In genomic region chr2:9781252-9781651, GRCh38 we compare ENCODE assay signal across 2 cellular contexts.
TF ChIP-seq lines count a peak whose summit lies in the region.

No MANE protein-coding gene starts in this region.

TF ChIP-seq in SK-N-SH treated with all-trans-retinoic acid at 6 μM for 48 hours, 23 proteins besides CTCF, POLR2A, EP300 and RAD21 (continued from another document):
- TF ChIP-seq, protein P1, sequence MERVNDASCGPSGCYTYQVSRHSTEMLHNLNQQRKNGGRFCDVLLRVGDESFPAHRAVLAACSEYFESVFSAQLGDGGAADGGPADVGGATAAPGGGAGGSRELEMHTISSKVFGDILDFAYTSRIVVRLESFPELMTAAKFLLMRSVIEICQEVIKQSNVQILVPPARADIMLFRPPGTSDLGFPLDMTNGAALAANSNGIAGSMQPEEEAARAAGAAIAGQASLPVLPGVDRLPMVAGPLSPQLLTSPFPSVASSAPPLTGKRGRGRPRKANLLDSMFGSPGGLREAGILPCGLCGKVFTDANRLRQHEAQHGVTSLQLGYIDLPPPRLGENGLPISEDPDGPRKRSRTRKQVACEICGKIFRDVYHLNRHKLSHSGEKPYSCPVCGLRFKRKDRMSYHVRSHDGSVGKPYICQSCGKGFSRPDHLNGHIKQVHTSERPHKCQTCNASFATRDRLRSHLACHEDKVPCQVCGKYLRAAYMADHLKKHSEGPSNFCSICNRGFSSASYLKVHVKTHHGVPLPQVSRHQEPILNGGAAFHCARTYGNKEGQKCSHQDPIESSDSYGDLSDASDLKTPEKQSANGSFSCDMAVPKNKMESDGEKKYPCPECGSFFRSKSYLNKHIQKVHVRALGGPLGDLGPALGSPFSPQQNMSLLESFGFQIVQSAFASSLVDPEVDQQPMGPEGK (CRISPR knock-in tag; IDR thresholded peaks at IDR 0.05; ENCODE audit: borderline replicate concordance), result no peak
- TF ChIP-seq CSRNP3 (CRISPR knock-in tag; IDR thresholded peaks at IDR 0.05), result no peak
- no peak for TF ChIP-seq BACH2 (CRISPR knock-in tag; IDR thresholded peaks at IDR 0.05; ENCODE audit: borderline replicate concordance)
- no peak for TF ChIP-seq ZFP30 (CRISPR knock-in tag; IDR thresholded peaks at IDR 0.05)
- TF ChIP-seq CSDC2 (CRISPR knock-in tag; IDR thresholded peaks at IDR 0.05), result no peak
- no peak for TF ChIP-seq SNAI2 (CRISPR knock-in tag; IDR thresholded peaks at IDR 0.05)
- no peak for TF ChIP-seq POU6F1 (CRISPR knock-in tag; IDR thresholded peaks at IDR 0.05; ENCODE audit: borderline replicate concordance, low read depth)
- no peak for TF ChIP-seq ARNTL (CRISPR knock-in tag; IDR thresholded peaks at IDR 0.05; ENCODE audit: borderline replicate concordance, low read depth)
- no peak for TF ChIP-seq OSR1 (CRISPR knock-in tag; IDR thresholded peaks at IDR 0.05)
- TF ChIP-seq ESRRG (CRISPR knock-in tag; IDR thresholded peaks at IDR 0.05), result no peak
- no peak for TF ChIP-seq RARB (CRISPR knock-in tag; IDR thresholded peaks at IDR 0.05)

TF ChIP-seq in SK-N-SH, 30 proteins besides CTCF, POLR2A, EP300 and RAD21 (continued from another document):
- TF ChIP-seq ZBTB33 (IDR thresholded peaks at IDR 0.05; ENCODE audit: borderline replicate concordance, low read depth), result no peak
- TF ChIP-seq MEF2A (IDR thresholded peaks at IDR 0.05; ENCODE audit: borderline replicate concordance, low read depth), result no peak
- TF ChIP-seq POLR2AphosphoS5 (IDR thresholded peaks at IDR 0.05; ENCODE audit: low read depth, low read length), result no peak
- no peak for TF ChIP-seq TAF1 (IDR thresholded peaks at IDR 0.05; ENCODE audit: borderline replicate concordance, low read depth, low read length)
- no peak for TF ChIP-seq SMC3 (IDR thresholded peaks at IDR 0.05; ENCODE audit: low read depth, low read length)
